In genomic region chr13:112720251-112720650, GRCh38 we compare ENCODE assay signal across 2 cellular contexts.
TF ChIP-seq lines count a peak whose summit lies in the region.

No MANE protein-coding gene starts in this region.

TF ChIP-seq in HepG2, 621 proteins besides CTCF, POLR2A, EP300 and RAD21:
- peak; percentile 83 for TF ChIP-seq ZBTB38 (CRISPR knock-in tag; IDR thresholded peaks at IDR 0.05)
- no peak for TF ChIP-seq BRF2 (CRISPR knock-in tag; IDR thresholded peaks at IDR 0.05)
- TF ChIP-seq PRDM15 (CRISPR knock-in tag; IDR thresholded peaks at IDR 0.05) = 0 out of 2 replicates have a peak, but pooled peaks have one; percentile 41
TF ChIP-seq in HepG2: peak in this region for 2.

TF ChIP-seq in SK-N-SH, 30 proteins besides CTCF, POLR2A, EP300 and RAD21:
- TF ChIP-seq POLR2AphosphoS5 (IDR thresholded peaks at IDR 0.05; ENCODE audit: low read depth, low read length) (no peak), FOXM1 (IDR thresholded peaks at IDR 0.05; ENCODE audit: low read depth) (no peak), SMC3 (IDR thresholded peaks at IDR 0.05; ENCODE audit: low read depth, low read length) (no peak), USF1 (IDR thresholded peaks at IDR 0.05; ENCODE audit: borderline replicate concordance, low read depth) (no peak), TEAD4 (IDR thresholded peaks at IDR 0.05; ENCODE audit: borderline replicate concordance, insufficient read depth) (no peak), NRF1 (IDR thresholded peaks at IDR 0.05; ENCODE audit: low read depth, low read length) (no peak), IRF3 (IDR thresholded peaks at IDR 0.05; ENCODE audit: low read depth, low read length) (no peak), PBX3 (IDR thresholded peaks at IDR 0.05) (no peak), RXRA (IDR thresholded peaks at IDR 0.05; ENCODE audit: borderline replicate concordance, low read depth) (no peak), CHD2 (IDR thresholded peaks at IDR 0.05; ENCODE audit: low read length, partially characterized antibody) (no peak), MAX (IDR thresholded peaks at IDR 0.05; ENCODE audit: low read depth) (no peak), FOXJ3 (CRISPR knock-in tag; IDR thresholded peaks at IDR 0.05) (no peak), MEF2A (IDR thresholded peaks at IDR 0.05; ENCODE audit: borderline replicate concordance, low read depth) (no peak), NFIC (IDR thresholded peaks at IDR 0.05; ENCODE audit: borderline replicate concordance) (no peak), TAF1 (IDR thresholded peaks at IDR 0.05; ENCODE audit: borderline replicate concordance, low read depth, low read length) (no peak), GATA2 (CRISPR knock-in tag; IDR thresholded peaks at IDR 0.05) (no peak), YY1 (IDR thresholded peaks at IDR 0.05; ENCODE audit: low read depth) (no peak)
